Comparison of ENCODE assay signal across 26 cellular contexts in the genomic region with DNA sequence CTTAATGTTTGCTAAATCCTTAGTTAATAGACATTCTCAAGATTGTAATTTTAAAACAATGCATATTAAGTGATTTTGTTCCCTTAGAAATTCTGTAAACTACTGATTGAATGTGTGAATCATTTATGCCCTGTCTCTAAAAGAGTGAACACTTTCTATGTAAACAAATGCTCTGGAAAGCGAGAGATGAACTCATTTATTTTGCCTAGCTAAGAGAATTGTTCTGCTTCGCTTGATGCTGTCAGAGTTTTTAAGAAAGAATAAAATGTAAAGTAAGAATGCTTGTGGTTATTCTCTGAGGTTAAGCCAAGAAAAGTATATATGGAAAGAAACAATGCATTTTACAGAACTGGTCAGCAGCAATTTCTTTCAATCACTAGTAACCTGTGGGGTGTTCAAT.
"Had no signal": no experiment of that assay in that cellular context is flagged by ENCODE, and none has a peak within 500 bp of the region (broad histone marks: within the 10 kb centered on the region; RNA-seq: fewer than 3 reads in every experiment).

No MANE protein-coding gene starts in this region.

- H3K27ac Mint-ChIP-seq: activated CD4-positive, alpha-beta memory T cell treated with anti-CD3 and anti-CD28 coated beads for 36 hours; activated CD4-positive, alpha-beta T cell treated with anti-CD3 and anti-CD28 coated beads, Interleukin-2, amount 10 ng/mL, durations not matched to agents 7 days and 5 days; activated naive CD4-positive, alpha-beta T cell treated with anti-CD3 and anti-CD28 coated beads, Interleukin-2, amount 50 U/mL, for 72 hours; activated naive CD8-positive, alpha-beta T cell treated with anti-CD3 and anti-CD28 coated beads, Interleukin-2, amount 50 U/mL, for 24 hours had no signal

- DNase-seq: activated CD4-positive, alpha-beta memory T cell treated with anti-CD3 and anti-CD28 coated beads for 36 hours; activated CD4-positive, alpha-beta T cell treated with anti-CD3 and anti-CD28 coated beads, Interleukin-2, amount 10 ng/mL, durations not matched to agents 7 days and 5 days; activated CD4-positive, CD25-positive, alpha-beta regulatory T cell; activated CD8-positive, alpha-beta memory T cell treated with anti-CD3 and anti-CD28 coated beads for 24 hours; activated effector memory CD4-positive, alpha-beta T cell treated with anti-CD3 and anti-CD28 coated beads, Interleukin-2, amount 50 U/mL, for 16 hours; activated naive CD4-positive, alpha-beta T cell treated with Interleukin-2 at 50 U/mL for 16 hours; activated naive CD8-positive, alpha-beta T cell treated with anti-CD3 and anti-CD28 coated beads, Interleukin-2, amount 50 U/mL, for 24 hours; activated T-cell treated with anti-CD3 and anti-CD28 coated beads, Interleukin-2, amount 50 U/mL, for 4 hours; central memory CD4-positive, alpha-beta T cell; Karpas-422; NCI-H1105 treated with DMSO at 0.1 percent for 48 hours; NCI-H146; NCI-H187 treated with DMSO at 0.1 percent for 48 hours; NCI-H2081 treated with DMSO at 0.1 percent for 48 hours; NCI-H2171; NCI-H2227 treated with DMSO at 0.1 percent for 48 hours; NCI-H446 treated with DMSO at 0.1 percent for 48 hours; NCI-H524 treated with DMSO at 0.1 percent for 48 hours; NCI-H774; SIG-M5; T-helper 2 cell; T1000 had no signal

- H3K9me3 ChIP-seq: breast epithelium had no signal

- H3K27ac ChIP-seq: breast epithelium, VCaP had no signal

- H3K4me1 Mint-ChIP-seq: activated CD4-positive, alpha-beta T cell treated with anti-CD3 and anti-CD28 coated beads, Interleukin-2, amount 10 ng/mL, durations not matched to agents 7 days and 5 days; activated naive CD8-positive, alpha-beta T cell treated with anti-CD3 and anti-CD28 coated beads, Interleukin-2, amount 50 U/mL, for 24 hours had no signal

- H3K4me1 ChIP-seq: breast epithelium had no signal

- H3K27me3 Mint-ChIP-seq: activated CD4-positive, alpha-beta memory T cell treated with anti-CD3 and anti-CD28 coated beads for 36 hours; activated CD4-positive, alpha-beta T cell treated with anti-CD3 and anti-CD28 coated beads, Interleukin-2, amount 10 ng/mL, durations not matched to agents 7 days and 5 days; activated naive CD8-positive, alpha-beta T cell treated with anti-CD3 and anti-CD28 coated beads, Interleukin-2, amount 50 U/mL, for 24 hours had no signal

- H3K4me3 Mint-ChIP-seq: activated CD4-positive, alpha-beta memory T cell treated with anti-CD3 and anti-CD28 coated beads for 36 hours; activated CD4-positive, alpha-beta T cell treated with anti-CD3 and anti-CD28 coated beads, Interleukin-2, amount 10 ng/mL, durations not matched to agents 7 days and 5 days; activated naive CD8-positive, alpha-beta T cell treated with anti-CD3 and anti-CD28 coated beads, Interleukin-2, amount 50 U/mL, for 24 hours; activated T-cell treated with anti-CD3 and anti-CD28 coated beads, Interleukin-2, amount 50 U/mL, for 4 hours had no signal

- ATAC-seq: activated naive CD4-positive, alpha-beta T cell treated with anti-CD3 and anti-CD28 coated beads, Interleukin-2, amount 50 U/mL, for 72 hours; activated naive CD8-positive, alpha-beta T cell treated with anti-CD3 and anti-CD28 coated beads, Interleukin-2, amount 50 U/mL, for 24 hours; activated T-cell treated with anti-CD3 and anti-CD28 coated beads, Interleukin-2, amount 50 U/mL, for 4 hours had no signal

- FAIRE-seq: TTC549 had no signal

- H3K4me3 ChIP-seq: breast epithelium had no signal

- H3K27me3 ChIP-seq: breast epithelium had no signal

- H3K36me3 ChIP-seq: breast epithelium had no signal

- H3K36me3 Mint-ChIP-seq: activated CD4-positive, alpha-beta memory T cell treated with anti-CD3 and anti-CD28 coated beads for 36 hours; activated naive CD4-positive, alpha-beta T cell treated with anti-CD3 and anti-CD28 coated beads, Interleukin-2, amount 50 U/mL, for 72 hours had no signal
